ENCODE assay signal across 1 cellular context in genomic region chr4:101102114-101102752, GRCh38.
TF ChIP-seq lines count a peak whose summit lies in the region.

No MANE protein-coding gene starts in this region.

TF ChIP-seq in HCT116, 20 proteins besides CTCF, POLR2A, EP300 and RAD21 (continued from another document):
- TF ChIP-seq ZBTB33 (IDR thresholded peaks at IDR 0.05; ENCODE audit: extremely low read depth, insufficient replicate concordance, low read length) (no peak), EZH2 (IDR thresholded peaks at IDR 0.05) (no peak), SIN3A (IDR thresholded peaks at IDR 0.05; ENCODE audit: low read depth) (no peak), CEBPB (IDR thresholded peaks at IDR 0.05; ENCODE audit: low read depth) (peak; percentile 68), FOSL1 (IDR thresholded peaks at IDR 0.05; ENCODE audit: low read depth) (no peak), SRF (IDR thresholded peaks at IDR 0.05; ENCODE audit: low read depth) (no peak), EZH2phosphoT487 (IDR thresholded peaks at IDR 0.05; ENCODE audit: borderline replicate concordance) (no peak)
